Comparison of ENCODE assay signal across 2 cellular contexts in the genomic region with DNA sequence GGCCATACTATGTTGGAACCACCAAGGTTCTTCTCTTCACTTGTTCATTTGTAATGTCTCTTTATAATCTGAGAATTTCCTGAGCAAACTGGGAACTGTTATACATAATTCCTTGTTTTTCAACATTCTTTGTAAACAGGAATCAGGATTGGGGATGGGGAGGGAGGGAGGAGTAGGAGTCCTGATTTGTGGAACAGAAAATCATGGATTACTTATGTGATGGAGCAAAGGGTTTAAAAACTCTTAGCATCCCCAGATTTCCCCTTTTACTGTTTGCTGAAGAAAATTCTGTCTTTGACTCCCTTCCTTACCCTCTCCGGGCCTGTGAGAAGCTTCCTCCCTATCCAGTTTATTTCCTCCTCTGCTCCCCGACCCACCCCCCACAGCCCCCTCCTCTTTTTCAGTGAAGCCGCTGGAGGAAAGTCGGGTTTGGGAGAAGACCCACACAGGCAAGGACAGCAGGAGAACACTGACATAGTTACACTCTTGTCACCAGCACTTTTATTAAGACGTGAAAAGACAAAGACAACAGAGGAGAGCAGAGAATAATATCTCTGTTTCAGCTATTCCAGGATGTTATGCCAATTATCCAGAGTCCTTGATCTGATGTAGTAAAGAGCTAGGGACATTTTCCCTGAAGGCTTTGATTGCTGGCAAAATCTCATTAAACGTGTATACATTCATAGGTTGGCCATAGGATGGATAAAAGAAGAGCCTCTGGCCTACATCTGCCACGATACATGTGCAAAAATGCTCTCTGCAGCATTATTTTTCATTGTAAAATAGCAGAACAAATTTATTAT.
TF ChIP-seq lines count a peak whose summit lies in the region.

No MANE protein-coding gene starts in this region.

TF ChIP-seq in SK-N-SH, 30 proteins besides CTCF, POLR2A, EP300 and RAD21:
- TF ChIP-seq EZH2phosphoT487 (IDR thresholded peaks at IDR 0.05; ENCODE audit: borderline replicate concordance, low read depth) (no peak), RCOR1 (IDR thresholded peaks at IDR 0.05; ENCODE audit: low read length) (0 out of 2 replicates have a peak, but pooled peaks have one; percentile 32), YY1 (IDR thresholded peaks at IDR 0.05; ENCODE audit: low read depth) (no peak)
- TF ChIP-seq, protein P1, sequence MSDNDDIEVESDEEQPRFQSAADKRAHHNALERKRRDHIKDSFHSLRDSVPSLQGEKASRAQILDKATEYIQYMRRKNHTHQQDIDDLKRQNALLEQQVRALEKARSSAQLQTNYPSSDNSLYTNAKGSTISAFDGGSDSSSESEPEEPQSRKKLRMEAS (IDR thresholded peaks at IDR 0.05; ENCODE audit: low read depth) = no peak
- TF ChIP-seq, protein P2, sequence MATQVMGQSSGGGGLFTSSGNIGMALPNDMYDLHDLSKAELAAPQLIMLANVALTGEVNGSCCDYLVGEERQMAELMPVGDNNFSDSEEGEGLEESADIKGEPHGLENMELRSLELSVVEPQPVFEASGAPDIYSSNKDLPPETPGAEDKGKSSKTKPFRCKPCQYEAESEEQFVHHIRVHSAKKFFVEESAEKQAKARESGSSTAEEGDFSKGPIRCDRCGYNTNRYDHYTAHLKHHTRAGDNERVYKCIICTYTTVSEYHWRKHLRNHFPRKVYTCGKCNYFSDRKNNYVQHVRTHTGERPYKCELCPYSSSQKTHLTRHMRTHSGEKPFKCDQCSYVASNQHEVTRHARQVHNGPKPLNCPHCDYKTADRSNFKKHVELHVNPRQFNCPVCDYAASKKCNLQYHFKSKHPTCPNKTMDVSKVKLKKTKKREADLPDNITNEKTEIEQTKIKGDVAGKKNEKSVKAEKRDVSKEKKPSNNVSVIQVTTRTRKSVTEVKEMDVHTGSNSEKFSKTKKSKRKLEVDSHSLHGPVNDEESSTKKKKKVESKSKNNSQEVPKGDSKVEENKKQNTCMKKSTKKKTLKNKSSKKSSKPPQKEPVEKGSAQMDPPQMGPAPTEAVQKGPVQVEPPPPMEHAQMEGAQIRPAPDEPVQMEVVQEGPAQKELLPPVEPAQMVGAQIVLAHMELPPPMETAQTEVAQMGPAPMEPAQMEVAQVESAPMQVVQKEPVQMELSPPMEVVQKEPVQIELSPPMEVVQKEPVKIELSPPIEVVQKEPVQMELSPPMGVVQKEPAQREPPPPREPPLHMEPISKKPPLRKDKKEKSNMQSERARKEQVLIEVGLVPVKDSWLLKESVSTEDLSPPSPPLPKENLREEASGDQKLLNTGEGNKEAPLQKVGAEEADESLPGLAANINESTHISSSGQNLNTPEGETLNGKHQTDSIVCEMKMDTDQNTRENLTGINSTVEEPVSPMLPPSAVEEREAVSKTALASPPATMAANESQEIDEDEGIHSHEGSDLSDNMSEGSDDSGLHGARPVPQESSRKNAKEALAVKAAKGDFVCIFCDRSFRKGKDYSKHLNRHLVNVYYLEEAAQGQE (IDR thresholded peaks at IDR 0.05; ENCODE audit: low read depth, low read length) = no peak

TF ChIP-seq in SK-N-SH treated with all-trans-retinoic acid at 6 μM for 48 hours, 23 proteins besides CTCF, POLR2A, EP300 and RAD21:
- TF ChIP-seq GLIS3 (CRISPR knock-in tag; IDR thresholded peaks at IDR 0.05) (no peak), ZNF8 (CRISPR knock-in tag; IDR thresholded peaks at IDR 0.05) (no peak), RARB (CRISPR knock-in tag; IDR thresholded peaks at IDR 0.05) (no peak), PPARA (CRISPR knock-in tag; IDR thresholded peaks at IDR 0.05; ENCODE audit: borderline replicate concordance) (no peak), CSDC2 (CRISPR knock-in tag; IDR thresholded peaks at IDR 0.05) (no peak), TCF4 (CRISPR knock-in tag; IDR thresholded peaks at IDR 0.05; ENCODE audit: borderline replicate concordance) (no peak)
- TF ChIP-seq, protein P3, sequence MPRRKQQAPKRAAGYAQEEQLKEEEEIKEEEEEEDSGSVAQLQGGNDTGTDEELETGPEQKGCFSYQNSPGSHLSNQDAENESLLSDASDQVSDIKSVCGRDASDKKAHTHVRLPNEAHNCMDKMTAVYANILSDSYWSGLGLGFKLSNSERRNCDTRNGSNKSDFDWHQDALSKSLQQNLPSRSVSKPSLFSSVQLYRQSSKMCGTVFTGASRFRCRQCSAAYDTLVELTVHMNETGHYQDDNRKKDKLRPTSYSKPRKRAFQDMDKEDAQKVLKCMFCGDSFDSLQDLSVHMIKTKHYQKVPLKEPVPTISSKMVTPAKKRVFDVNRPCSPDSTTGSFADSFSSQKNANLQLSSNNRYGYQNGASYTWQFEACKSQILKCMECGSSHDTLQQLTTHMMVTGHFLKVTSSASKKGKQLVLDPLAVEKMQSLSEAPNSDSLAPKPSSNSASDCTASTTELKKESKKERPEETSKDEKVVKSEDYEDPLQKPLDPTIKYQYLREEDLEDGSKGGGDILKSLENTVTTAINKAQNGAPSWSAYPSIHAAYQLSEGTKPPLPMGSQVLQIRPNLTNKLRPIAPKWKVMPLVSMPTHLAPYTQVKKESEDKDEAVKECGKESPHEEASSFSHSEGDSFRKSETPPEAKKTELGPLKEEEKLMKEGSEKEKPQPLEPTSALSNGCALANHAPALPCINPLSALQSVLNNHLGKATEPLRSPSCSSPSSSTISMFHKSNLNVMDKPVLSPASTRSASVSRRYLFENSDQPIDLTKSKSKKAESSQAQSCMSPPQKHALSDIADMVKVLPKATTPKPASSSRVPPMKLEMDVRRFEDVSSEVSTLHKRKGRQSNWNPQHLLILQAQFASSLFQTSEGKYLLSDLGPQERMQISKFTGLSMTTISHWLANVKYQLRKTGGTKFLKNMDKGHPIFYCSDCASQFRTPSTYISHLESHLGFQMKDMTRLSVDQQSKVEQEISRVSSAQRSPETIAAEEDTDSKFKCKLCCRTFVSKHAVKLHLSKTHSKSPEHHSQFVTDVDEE (CRISPR knock-in tag; IDR thresholded peaks at IDR 0.05) = no peak
- TF ChIP-seq, protein P4, sequence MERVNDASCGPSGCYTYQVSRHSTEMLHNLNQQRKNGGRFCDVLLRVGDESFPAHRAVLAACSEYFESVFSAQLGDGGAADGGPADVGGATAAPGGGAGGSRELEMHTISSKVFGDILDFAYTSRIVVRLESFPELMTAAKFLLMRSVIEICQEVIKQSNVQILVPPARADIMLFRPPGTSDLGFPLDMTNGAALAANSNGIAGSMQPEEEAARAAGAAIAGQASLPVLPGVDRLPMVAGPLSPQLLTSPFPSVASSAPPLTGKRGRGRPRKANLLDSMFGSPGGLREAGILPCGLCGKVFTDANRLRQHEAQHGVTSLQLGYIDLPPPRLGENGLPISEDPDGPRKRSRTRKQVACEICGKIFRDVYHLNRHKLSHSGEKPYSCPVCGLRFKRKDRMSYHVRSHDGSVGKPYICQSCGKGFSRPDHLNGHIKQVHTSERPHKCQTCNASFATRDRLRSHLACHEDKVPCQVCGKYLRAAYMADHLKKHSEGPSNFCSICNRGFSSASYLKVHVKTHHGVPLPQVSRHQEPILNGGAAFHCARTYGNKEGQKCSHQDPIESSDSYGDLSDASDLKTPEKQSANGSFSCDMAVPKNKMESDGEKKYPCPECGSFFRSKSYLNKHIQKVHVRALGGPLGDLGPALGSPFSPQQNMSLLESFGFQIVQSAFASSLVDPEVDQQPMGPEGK (CRISPR knock-in tag; IDR thresholded peaks at IDR 0.05; ENCODE audit: borderline replicate concordance) = no peak
